In the genomic region with DNA sequence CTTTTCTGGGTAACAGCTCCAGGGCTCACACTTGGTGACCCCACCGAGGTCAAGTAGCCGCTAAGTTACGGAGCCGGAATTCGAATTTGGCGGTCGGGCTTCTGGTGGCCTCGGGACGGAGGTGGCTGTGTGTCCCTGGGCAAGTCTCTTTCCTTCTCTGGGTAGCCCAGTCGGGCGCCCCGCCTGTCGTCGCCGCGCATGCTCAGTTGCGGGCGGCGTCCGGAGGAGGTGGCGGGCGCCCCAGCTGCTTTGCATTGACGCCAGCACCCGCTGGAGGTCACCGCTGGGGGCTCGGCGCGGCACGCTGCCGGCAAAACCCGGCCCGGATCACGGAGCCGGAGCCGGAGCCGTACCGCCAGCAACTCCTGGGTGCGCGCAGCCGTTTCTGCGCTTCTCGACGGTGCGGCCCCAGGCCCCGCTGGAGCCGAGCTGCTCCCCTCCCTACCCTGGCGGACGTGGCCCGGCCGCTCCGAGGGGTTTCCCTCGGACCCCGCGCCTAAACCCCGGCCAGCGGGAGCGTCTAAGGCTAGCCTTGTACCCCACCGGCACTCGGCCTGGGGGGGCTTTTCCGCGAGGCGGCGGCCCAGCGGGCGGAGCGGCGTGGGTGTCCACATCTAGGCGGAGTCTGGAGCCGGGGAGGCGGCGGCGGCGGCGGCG, we compare ENCODE assay signal across 1 cellular context.
TF ChIP-seq lines count a peak whose summit lies in the region.

No MANE protein-coding gene starts in this region.

TF ChIP-seq in HepG2, 621 proteins besides CTCF, POLR2A, EP300 and RAD21 (continued from another document and continues in another):
- TF ChIP-seq CEBPZ (IDR thresholded peaks at IDR 0.05; ENCODE audit: low read length) (no peak), MXD1 (CRISPR knock-in tag; IDR thresholded peaks at IDR 0.05) (peak; percentile 19; the same call in 1 of the 2 replicates), KLF6 (CRISPR knock-in tag; IDR thresholded peaks at IDR 0.05) (peak; percentile 81), SMC3 (IDR thresholded peaks at IDR 0.05; ENCODE audit: low read length) (no peak), ZFP91 (CRISPR knock-in tag; IDR thresholded peaks at IDR 0.05; ENCODE audit: borderline replicate concordance) (peak; percentile 61), GTF2F1 (IDR thresholded peaks at IDR 0.05; ENCODE audit: low read length) (no peak), FOXA1 (IDR thresholded peaks at IDR 0.05) (no peak), FOXA1 (CRISPR knock-in tag; IDR thresholded peaks at IDR 0.05) (peak; percentile 51), ZNF652 (CRISPR knock-in tag; IDR thresholded peaks at IDR 0.05; ENCODE audit: borderline replicate concordance, low read depth) (no peak), CREM (IDR thresholded peaks at IDR 0.05) (no peak), CREM (CRISPR knock-in tag; IDR thresholded peaks at IDR 0.05) (no peak), MIER2 (CRISPR knock-in tag; IDR thresholded peaks at IDR 0.05) (no peak), HNRNPH1 (optimal IDR thresholded peaks at IDR 0.05; ENCODE audit: low read depth, low read length) (no peak), PATZ1 (CRISPR knock-in tag; IDR thresholded peaks at IDR 0.05) (peak; percentile 93), EZH2 (conservative IDR thresholded peaks at IDR 0.05; ENCODE audit: low read depth, low read length) (no peak), ZNF17 (CRISPR knock-in tag; IDR thresholded peaks at IDR 0.05) (no peak), RXRB (CRISPR knock-in tag; IDR thresholded peaks at IDR 0.05; ENCODE audit: borderline replicate concordance) (peak; percentile 59), ZMYM3 (CRISPR knock-in tag; IDR thresholded peaks at IDR 0.05) (peak; percentile 94), FOXC1 (CRISPR knock-in tag; IDR thresholded peaks at IDR 0.05; ENCODE audit: borderline replicate concordance) (peak; percentile 55; the same call in 1 of the 2 replicates), SOX6 (IDR thresholded peaks at IDR 0.05) (no peak), SOX6 (CRISPR knock-in tag; IDR thresholded peaks at IDR 0.05) (peak; percentile 69; the same call in 1 of the 2 replicates), ARNT2 (CRISPR knock-in tag; IDR thresholded peaks at IDR 0.05; ENCODE audit: low read depth) (no peak; the same call in 1 of the 2 replicates), SP4 (CRISPR knock-in tag; IDR thresholded peaks at IDR 0.05) (peak; percentile 70), ZMYM4 (CRISPR knock-in tag; IDR thresholded peaks at IDR 0.05) (peak; percentile 82), AHR (CRISPR knock-in tag; IDR thresholded peaks at IDR 0.05) (no peak; the same call in 1 of the 2 replicates), TAF1 (CRISPR knock-in tag; IDR thresholded peaks at IDR 0.05) (peak; percentile 89), RELA (CRISPR knock-in tag; IDR thresholded peaks at IDR 0.05) (no peak), ZBTB20 (CRISPR knock-in tag; IDR thresholded peaks at IDR 0.05; ENCODE audit: borderline replicate concordance, low read depth) (no peak), ZBTB46 (CRISPR knock-in tag; IDR thresholded peaks at IDR 0.05; ENCODE audit: borderline replicate concordance) (no peak), ZHX1 (CRISPR knock-in tag; IDR thresholded peaks at IDR 0.05; ENCODE audit: low read depth) (peak; percentile 59; the same call in 1 of the 2 replicates), MTA1 (CRISPR knock-in tag; IDR thresholded peaks at IDR 0.05; ENCODE audit: borderline replicate concordance) (no peak)
- TF ChIP-seq, protein P1, sequence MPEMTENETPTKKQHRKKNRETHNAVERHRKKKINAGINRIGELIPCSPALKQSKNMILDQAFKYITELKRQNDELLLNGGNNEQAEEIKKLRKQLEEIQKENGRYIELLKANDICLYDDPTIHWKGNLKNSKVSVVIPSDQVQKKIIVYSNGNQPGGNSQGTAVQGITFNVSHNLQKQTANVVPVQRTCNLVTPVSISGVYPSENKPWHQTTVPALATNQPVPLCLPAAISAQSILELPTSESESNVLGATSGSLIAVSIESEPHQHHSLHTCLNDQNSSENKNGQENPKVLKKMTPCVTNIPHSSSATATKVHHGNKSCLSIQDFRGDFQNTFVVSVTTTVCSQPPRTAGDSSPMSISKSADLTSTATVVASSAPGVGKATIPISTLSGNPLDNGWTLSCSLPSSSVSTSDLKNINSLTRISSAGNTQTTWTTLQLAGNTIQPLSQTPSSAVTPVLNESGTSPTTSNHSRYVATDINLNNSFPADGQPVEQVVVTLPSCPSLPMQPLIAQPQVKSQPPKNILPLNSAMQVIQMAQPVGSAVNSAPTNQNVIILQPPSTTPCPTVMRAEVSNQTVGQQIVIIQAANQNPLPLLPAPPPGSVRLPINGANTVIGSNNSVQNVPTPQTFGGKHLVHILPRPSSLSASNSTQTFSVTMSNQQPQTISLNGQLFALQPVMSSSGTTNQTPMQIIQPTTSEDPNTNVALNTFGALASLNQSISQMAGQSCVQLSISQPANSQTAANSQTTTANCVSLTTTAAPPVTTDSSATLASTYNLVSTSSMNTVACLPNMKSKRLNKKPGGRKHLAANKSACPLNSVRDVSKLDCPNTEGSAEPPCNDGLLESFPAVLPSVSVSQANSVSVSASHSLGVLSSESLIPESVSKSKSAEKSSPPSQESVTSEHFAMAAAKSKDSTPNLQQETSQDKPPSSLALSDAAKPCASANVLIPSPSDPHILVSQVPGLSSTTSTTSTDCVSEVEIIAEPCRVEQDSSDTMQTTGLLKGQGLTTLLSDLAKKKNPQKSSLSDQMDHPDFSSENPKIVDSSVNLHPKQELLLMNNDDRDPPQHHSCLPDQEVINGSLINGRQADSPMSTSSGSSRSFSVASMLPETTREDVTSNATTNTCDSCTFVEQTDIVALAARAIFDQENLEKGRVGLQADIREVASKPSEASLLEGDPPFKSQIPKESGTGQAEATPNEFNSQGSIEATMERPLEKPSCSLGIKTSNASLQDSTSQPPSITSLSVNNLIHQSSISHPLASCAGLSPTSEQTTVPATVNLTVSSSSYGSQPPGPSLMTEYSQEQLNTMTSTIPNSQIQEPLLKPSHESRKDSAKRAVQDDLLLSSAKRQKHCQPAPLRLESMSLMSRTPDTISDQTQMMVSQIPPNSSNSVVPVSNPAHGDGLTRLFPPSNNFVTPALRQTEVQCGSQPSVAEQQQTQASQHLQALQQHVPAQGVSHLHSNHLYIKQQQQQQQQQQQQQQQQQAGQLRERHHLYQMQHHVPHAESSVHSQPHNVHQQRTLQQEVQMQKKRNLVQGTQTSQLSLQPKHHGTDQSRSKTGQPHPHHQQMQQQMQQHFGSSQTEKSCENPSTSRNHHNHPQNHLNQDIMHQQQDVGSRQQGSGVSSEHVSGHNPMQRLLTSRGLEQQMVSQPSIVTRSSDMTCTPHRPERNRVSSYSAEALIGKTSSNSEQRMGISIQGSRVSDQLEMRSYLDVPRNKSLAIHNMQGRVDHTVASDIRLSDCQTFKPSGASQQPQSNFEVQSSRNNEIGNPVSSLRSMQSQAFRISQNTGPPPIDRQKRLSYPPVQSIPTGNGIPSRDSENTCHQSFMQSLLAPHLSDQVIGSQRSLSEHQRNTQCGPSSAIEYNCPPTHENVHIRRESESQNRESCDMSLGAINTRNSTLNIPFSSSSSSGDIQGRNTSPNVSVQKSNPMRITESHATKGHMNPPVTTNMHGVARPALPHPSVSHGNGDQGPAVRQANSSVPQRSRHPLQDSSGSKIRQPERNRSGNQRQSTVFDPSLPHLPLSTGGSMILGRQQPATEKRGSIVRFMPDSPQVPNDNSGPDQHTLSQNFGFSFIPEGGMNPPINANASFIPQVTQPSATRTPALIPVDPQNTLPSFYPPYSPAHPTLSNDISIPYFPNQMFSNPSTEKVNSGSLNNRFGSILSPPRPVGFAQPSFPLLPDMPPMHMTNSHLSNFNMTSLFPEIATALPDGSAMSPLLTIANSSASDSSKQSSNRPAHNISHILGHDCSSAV (CRISPR knock-in tag; IDR thresholded peaks at IDR 0.05; ENCODE audit: borderline replicate concordance), result no peak
- TF ChIP-seq, protein P2, sequence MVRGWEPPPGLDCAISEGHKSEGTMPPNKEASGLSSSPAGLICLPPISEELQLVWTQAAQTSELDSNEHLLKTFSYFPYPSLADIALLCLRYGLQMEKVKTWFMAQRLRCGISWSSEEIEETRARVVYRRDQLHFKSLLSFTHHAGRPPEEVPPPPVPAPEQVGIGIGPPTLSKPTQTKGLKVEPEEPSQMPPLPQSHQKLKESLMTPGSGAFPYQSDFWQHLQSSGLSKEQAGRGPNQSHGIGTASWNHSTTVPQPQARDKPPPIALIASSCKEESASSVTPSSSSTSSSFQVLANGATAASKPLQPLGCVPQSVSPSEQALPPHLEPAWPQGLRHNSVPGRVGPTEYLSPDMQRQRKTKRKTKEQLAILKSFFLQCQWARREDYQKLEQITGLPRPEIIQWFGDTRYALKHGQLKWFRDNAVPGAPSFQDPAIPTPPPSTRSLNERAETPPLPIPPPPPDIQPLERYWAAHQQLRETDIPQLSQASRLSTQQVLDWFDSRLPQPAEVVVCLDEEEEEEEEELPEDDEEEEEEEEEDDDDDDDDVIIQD (CRISPR knock-in tag; IDR thresholded peaks at IDR 0.05; ENCODE audit: low read depth), result no peak
